8 cellular contexts compared by ENCODE assay signal in genomic region chr18:11849845-11850747, GRCh38. TPM values are rescaled to one million over a fixed set of nuclear protein-coding genes. Genes with fewer than 3 reads are reported as not detected.
DNase-seq lines count a peak whose midpoint lies in the region; ATAC-seq and TF ChIP-seq lines count a peak whose summit lies in the region.

No MANE protein-coding gene starts in this region.

- DNase-seq in NCI-H2227 (lab: John Stamatoyannopoulos, UW; ENCODE audit: unreplicated experiment) (peak; percentile 76), dermis blood vessel endothelial cell (peak; percentile 48), lower lobe of right lung (peak; percentile 78), DMS153 (lab: John Stamatoyannopoulos, UW) (no peak)
- DNase-seq in activated CD4-positive, alpha-beta T cell treated with anti-CD3 and anti-CD28 coated beads, Interleukin-2, amount 50 U/mL, for 4 hours: peak; percentile 34 to 45
- peak; percentile 55 for DNase-seq in stimulated activated CD4-positive, alpha-beta T cell treated with anti-CD3 and anti-CD28 coated beads, Interleukin-4, amount 100 ng/mL, for 24 hours

- H3K4me3 ChIP-seq in GM08714 (ENCODE audit: low read length) (peak overlapping the region; percentile 73), lower lobe of right lung (peak overlapping the region; percentile 65)

- no peak for TF ChIP-seq CTCF in lower lobe of right lung (IDR thresholded peaks at IDR 0.05)

- intact Hi-C loops in lower lobe of right lung (cut with DNase I): no loop called here

- ATAC-seq in lower lobe of right lung (peak; percentile 78 to 81), GM21576 (IDR thresholded peaks at IDR 0.05; ENCODE audit: unreplicated experiment) (no peak)

- peaks cover 35% of the 10 kb centered on the region for H3K4me1 ChIP-seq in lower lobe of right lung

- H3K27ac ChIP-seq in lower lobe of right lung: peak overlapping the region; percentile 91

- H3K9me3 ChIP-seq in lower lobe of right lung: no peaks in the 10 kb centered on the region

- H3K27me3 ChIP-seq in lower lobe of right lung (ENCODE audit: low read depth): no peaks in the 10 kb centered on the region

- peaks cover 17% of the 10 kb centered on the region for H3K36me3 ChIP-seq in lower lobe of right lung

RNA-seq across cellular contexts. Expression of gene CHMP1B, which starts 1.1 kb away (rescaled TPM):
- 71.8 and 89.3 TPM in 2 replicates for total RNA-seq in dermis blood vessel endothelial cell
- total RNA-seq in lower lobe of right lung: 39.4 TPM

RNA-seq across cellular contexts. Expression of gene MPPE1, which starts 58.0 kb away (rescaled TPM):
- 14.6 and 15.6 TPM in 2 replicates for total RNA-seq in dermis blood vessel endothelial cell
- total RNA-seq in lower lobe of right lung: 62.1 TPM
